ENCODE assay signal across 10 cellular contexts in genomic region chrX:21996872-21997271, GRCh38. TPM values are rescaled to one million over a fixed set of nuclear protein-coding genes. Genes with fewer than 3 reads are reported as not detected.
DNase-seq lines count a peak whose midpoint lies in the region; ATAC-seq, FAIRE-seq and TF ChIP-seq lines count a peak whose summit lies in the region.
"Had no signal": no experiment of that assay in that cellular context is flagged by ENCODE, and none has a peak within 500 bp of the region (broad histone marks: within the 10 kb centered on the region; RNA-seq: fewer than 3 reads in every experiment).

No MANE protein-coding gene starts in this region.

- no peaks in the 10 kb centered on the region for H3K27me3 ChIP-seq in PC-9 (ENCODE audit: insufficient read depth, low read depth)

- peaks cover 5% of the 10 kb centered on the region; the same call in 1 of the 2 replicates for H3K4me1 ChIP-seq in PC-9 (replicated peaks; ENCODE audit: insufficient read depth)

- peak overlapping the region; percentile 22 for H3K27ac Mint-ChIP-seq in progenitor cell of endocrine pancreas

- no peak for TF ChIP-seq POLR2A in GM12891 (IDR thresholded peaks at IDR 0.05; ENCODE audit: low read depth, low read length)

- no peak for ATAC-seq in GM19467 (IDR thresholded peaks at IDR 0.05; ENCODE audit: unreplicated experiment)

- no peak overlapping the region for H3K4me2 ChIP-seq in PC-9

- H2AFZ ChIP-seq in PC-9 = no peak overlapping the region

- DNase-seq in GM12891 (ENCODE audit: insufficient read length, low spot score) (no peak), PC-9 (peak in 1 of 2 experiments; percentile 58), epithelial cell of esophagus (ENCODE audit: low read depth) (peak; percentile 65), progenitor cell of endocrine pancreas (ENCODE audit: low spot score, unreplicated experiment) (no peak), NCI-H2029 treated with DMSO at 0.1 percent for 48 hours (lab: John Stamatoyannopoulos, UW) (no peak), C1 segment of cervical spinal cord (lab: John Stamatoyannopoulos, UW) (no peak)
- DNase-seq: activated effector memory CD4-positive, alpha-beta T cell treated with anti-CD3 and anti-CD28 coated beads, Interleukin-2, amount 50 U/mL, for 16 hours; right cardiac atrium had no signal

- no peaks in the 10 kb centered on the region for H4K20me1 ChIP-seq in PC-9 (ENCODE audit: insufficient read depth)

- CTCF ChIA-PET in PC-9 (lab: Charles Lee) = no interaction called here

- no peaks in the 10 kb centered on the region for H3K27me3 Mint-ChIP-seq in progenitor cell of endocrine pancreas

- H3K9me3 Mint-ChIP-seq in progenitor cell of endocrine pancreas (ENCODE audit: low read depth) = peaks cover 15% of the 10 kb centered on the region

- intact Hi-C loops in PC-9 (cut with micrococcal nuclease; ENCODE audit: unreplicated experiment) = no loop called here

- H3F3A ChIP-seq in PC-9 (ENCODE audit: insufficient read depth, low read depth) = 0 out of 2 replicates have a peak, but pooled peaks cover 4% of the 10 kb centered on the region

- no peaks in the 10 kb centered on the region for H3K9me2 ChIP-seq in PC-9 (ENCODE audit: insufficient read depth)

- no peaks in the 10 kb centered on the region for H3K9me3 ChIP-seq in PC-9 (ENCODE audit: insufficient read depth, low read depth)
- H3K9me3 ChIP-seq: thoracic aorta had no signal

- H3K79me2 ChIP-seq in PC-9 (ENCODE audit: low read depth) = no peaks in the 10 kb centered on the region

- H3K4me3 Mint-ChIP-seq in progenitor cell of endocrine pancreas (ENCODE audit: low read depth) = no peak overlapping the region

- H3K36me3 ChIP-seq in PC-9 (ENCODE audit: low read depth) = no peaks in the 10 kb centered on the region
- H3K36me3 ChIP-seq: thoracic aorta had no signal

- no TSS peak for BruUV-seq in PC-9 (replicated peaks; lab: Mats Ljungman, UMichigan)

- TF ChIP-seq CTCF in PC-9 (conservative IDR thresholded peaks at IDR 0.05) (no peak), epithelial cell of esophagus (IDR thresholded peaks at IDR 0.05; ENCODE audit: insufficient read depth, low read depth, low read length, missing control alignments) (no peak), progenitor cell of endocrine pancreas (IDR thresholded peaks at IDR 0.05; ENCODE audit: unreplicated experiment) (no peak)

- peaks cover 2% of the 10 kb centered on the region for H3K4me1 Mint-ChIP-seq in progenitor cell of endocrine pancreas (ENCODE audit: low read depth)

- H3K4me3 ChIP-seq in PC-9 (no peak overlapping the region), epithelial cell of esophagus (ENCODE audit: low read length) (no peak overlapping the region)
- H3K4me3 ChIP-seq: thoracic aorta had no signal

- peak overlapping the region; percentile 34; the same call in 1 of the 2 replicates for H3K27ac ChIP-seq in PC-9
- H3K27ac ChIP-seq: thoracic aorta had no signal

- H3K36me3 Mint-ChIP-seq in progenitor cell of endocrine pancreas (ENCODE audit: insufficient read depth) = peaks cover 50% of the 10 kb centered on the region

- FAIRE-seq in GM12891 (lab: Jason Lieb, UNC) = peak; percentile 62

- POLR2A ChIA-PET in PC-9 (lab: Charles Lee; ENCODE audit: unreplicated experiment) = interaction anchor here (0.6 kb wide), 1 partner anchor 189 kb away, joined by 3 read pairs; no protein-coding TSS in a partner anchor

TF ChIP-seq in GM12891, 5 proteins besides CTCF, POLR2A, EP300 and RAD21:
- TF ChIP-seq POLR2AphosphoS5 (IDR thresholded peaks at IDR 0.05; ENCODE audit: low read depth, low read length) (no peak), SPI1 (IDR thresholded peaks at IDR 0.05; ENCODE audit: low read depth, low read length) (no peak), TAF1 (IDR thresholded peaks at IDR 0.05; ENCODE audit: low read depth, low read length) (no peak), POU2F2 (IDR thresholded peaks at IDR 0.05; ENCODE audit: low read depth, low read length) (no peak), PAX5 (IDR thresholded peaks at IDR 0.05; ENCODE audit: insufficient read depth, low read length, severe bottlenecking) (no peak)

RNA-seq across cellular contexts. Expression of gene PHEX, which starts 35.3 kb away (rescaled TPM):
- polyA plus RNA-seq in GM12891 (2012; ENCODE audit: low read depth, missing spikeins) = 0.09 TPM
- 2.1 and 3.5 TPM in 2 replicates for total RNA-seq in PC-9 (2021)
- total RNA-seq in progenitor cell of endocrine pancreas = 0.48 and 0.71 TPM in 2 replicates

RNA-seq across cellular contexts. Expression of gene SMS, which starts 56.4 kb away (rescaled TPM):
- polyA plus RNA-seq in GM12891 (2012; ENCODE audit: low read depth, missing spikeins) = 86.2 TPM
- total RNA-seq in PC-9 (2021) (186 and 218 TPM in 2 replicates), progenitor cell of endocrine pancreas (280 and 288 TPM in 2 replicates)
